In genomic region chr5:58265531-58265930, GRCh38 we compare ENCODE assay signal across 30 cellular contexts.
"Had no signal": no experiment of that assay in that cellular context is flagged by ENCODE, and none has a peak within 500 bp of the region (broad histone marks: within the 10 kb centered on the region; RNA-seq: fewer than 3 reads in every experiment).

No MANE protein-coding gene starts in this region.

- H3K4me3 ChIP-seq: MG63, Peyer's patch, SJSA1 had no signal

- H3K36me3 ChIP-seq: MG63, Peyer's patch, SJSA1 had no signal

- H3K27ac Mint-ChIP-seq: activated CD4-positive, alpha-beta memory T cell treated with anti-CD3 and anti-CD28 coated beads for 36 hours; activated CD4-positive, alpha-beta T cell treated with anti-CD3 and anti-CD28 coated beads for 36 hours; activated CD4-positive, alpha-beta T cell treated with anti-CD3 and anti-CD28 coated beads, Interleukin-2, amount 10 ng/mL, durations not matched to agents 7 days and 5 days; activated naive CD4-positive, alpha-beta T cell treated with anti-CD3 and anti-CD28 coated beads, Interleukin-2, amount 10 ng/mL, durations not matched to agents 7 days and 5 days; activated naive CD8-positive, alpha-beta T cell; activated naive CD8-positive, alpha-beta T cell treated with anti-CD3 and anti-CD28 coated beads, Interleukin-2, amount 50 U/mL, for 24 hours; activated T-helper 1 cell treated with anti-CD3 and anti-CD28 coated beads, Interleukin-12 subunit alpha, Interleukin-12 subunit beta, Interleukin-2, Interleukin-4 antibody, amounts not matched to agents 30 ng/mL and 10 ng/mL and 1 ng/mL, durations not matched to agents 14 hours and 24 hours and 36 hours; T-helper 1 cell treated with Interleukin-12 subunit alpha and Interleukin-12 subunit beta and Interleukin-4 antibody, amounts not matched to agents 30 μg/mL and 1 μg/mL, for 36 hours; T-helper 2 cell treated with Interferon-gamma antibody and Interleukin-4, amounts not matched to agents 5 μg/mL and 100 μg/mL, for 36 hours; WTC11 had no signal

- ATAC-seq: activated CD4-positive, alpha-beta T cell treated with anti-CD3 and anti-CD28 coated beads for 36 hours; activated CD4-positive, CD25-positive, alpha-beta regulatory T cell treated with anti-CD3 and anti-CD28 coated beads, Interleukin-2, amount 50 U/mL, for 24 hours; activated naive CD8-positive, alpha-beta T cell treated with anti-CD3 and anti-CD28 coated beads, Interleukin-2, amount 50 U/mL, for 24 hours; activated T-cell treated with anti-CD3 and anti-CD28 coated beads, Interleukin-2, amount 50 U/mL, for 4 hours had no signal

- DNase-seq: activated CD4-positive, alpha-beta memory T cell treated with anti-CD3 and anti-CD28 coated beads for 36 hours; activated CD4-positive, alpha-beta T cell treated with anti-CD3 and anti-CD28 coated beads for 36 hours; activated CD4-positive, alpha-beta T cell treated with anti-CD3 and anti-CD28 coated beads, Interleukin-2, amount 10 ng/mL, durations not matched to agents 7 days and 5 days; activated CD8-positive, alpha-beta memory T cell treated with anti-CD3 and anti-CD28 coated beads, Interleukin-2, amount 50 U/mL, for 4 hours; activated naive CD4-positive, alpha-beta T cell treated with anti-CD3 and anti-CD28 coated beads, Interleukin-2, amount 10 ng/mL, durations not matched to agents 7 days and 5 days; activated naive CD8-positive, alpha-beta T cell treated with anti-CD3 and anti-CD28 coated beads, Interleukin-2, amount 50 U/mL, for 24 hours; activated T-cell treated with anti-CD3 and anti-CD28 coated beads for 4 hours; activated T-cell treated with anti-CD3 and anti-CD28 coated beads, Interleukin-2, amount 50 U/mL, for 4 hours; anterior cingulate cortex; caudate nucleus; cerebellar nuclear complex; MG63; NCI-H1048; NCI-H1105 treated with DMSO at 0.1 percent for 48 hours; NCI-H1436; NCI-H1694; NCI-H2029; NCI-H345; NCI-H524 treated with DMSO at 0.1 percent for 48 hours; Peyer's patch; RPMI8226; SHP77 treated with DMSO at 0.1 percent for 48 hours; SK-N-SH had no signal

- H3K36me3 Mint-ChIP-seq: activated CD4-positive, alpha-beta memory T cell treated with anti-CD3 and anti-CD28 coated beads for 36 hours; activated naive CD4-positive, alpha-beta T cell treated with anti-CD3 and anti-CD28 coated beads, Interleukin-2, amount 10 ng/mL, durations not matched to agents 7 days and 5 days; activated naive CD8-positive, alpha-beta T cell; WTC11 had no signal

- H3K27ac ChIP-seq: Peyer's patch, SJSA1 had no signal

- H3K27me3 Mint-ChIP-seq: activated naive CD4-positive, alpha-beta T cell treated with anti-CD3 and anti-CD28 coated beads, Interleukin-2, amount 10 ng/mL, durations not matched to agents 7 days and 5 days had no signal

- H3K4me3 Mint-ChIP-seq: activated CD4-positive, alpha-beta memory T cell treated with anti-CD3 and anti-CD28 coated beads for 36 hours; activated CD4-positive, alpha-beta T cell treated with anti-CD3 and anti-CD28 coated beads for 36 hours; activated CD4-positive, alpha-beta T cell treated with anti-CD3 and anti-CD28 coated beads, Interleukin-2, amount 10 ng/mL, durations not matched to agents 7 days and 5 days; activated naive CD4-positive, alpha-beta T cell treated with anti-CD3 and anti-CD28 coated beads, Interleukin-2, amount 10 ng/mL, durations not matched to agents 7 days and 5 days; activated naive CD8-positive, alpha-beta T cell; activated naive CD8-positive, alpha-beta T cell treated with anti-CD3 and anti-CD28 coated beads, Interleukin-2, amount 50 U/mL, for 24 hours; activated T-cell treated with anti-CD3 and anti-CD28 coated beads, Interleukin-2, amount 50 U/mL, for 4 hours; activated T-helper 1 cell treated with anti-CD3 and anti-CD28 coated beads, Interleukin-12 subunit alpha, Interleukin-12 subunit beta, Interleukin-2, Interleukin-4 antibody, amounts not matched to agents 30 ng/mL and 10 ng/mL and 1 ng/mL, durations not matched to agents 14 hours and 24 hours and 36 hours; T-helper 1 cell treated with Interleukin-12 subunit alpha and Interleukin-12 subunit beta and Interleukin-4 antibody, amounts not matched to agents 30 μg/mL and 1 μg/mL, for 36 hours; T-helper 2 cell treated with Interferon-gamma antibody and Interleukin-4, amounts not matched to agents 5 μg/mL and 100 μg/mL, for 36 hours; WTC11 had no signal

- H3K9me3 ChIP-seq: MG63, Peyer's patch, SJSA1, SK-N-SH had no signal

- H3K4me1 ChIP-seq: Peyer's patch had no signal

- H3K4me1 Mint-ChIP-seq: activated CD4-positive, alpha-beta T cell treated with anti-CD3 and anti-CD28 coated beads for 36 hours; activated CD4-positive, alpha-beta T cell treated with anti-CD3 and anti-CD28 coated beads, Interleukin-2, amount 10 ng/mL, durations not matched to agents 7 days and 5 days; activated naive CD4-positive, alpha-beta T cell treated with anti-CD3 and anti-CD28 coated beads, Interleukin-2, amount 10 ng/mL, durations not matched to agents 7 days and 5 days; activated naive CD8-positive, alpha-beta T cell treated with anti-CD3 and anti-CD28 coated beads, Interleukin-2, amount 50 U/mL, for 24 hours had no signal

- H3K9me3 Mint-ChIP-seq: activated CD4-positive, alpha-beta memory T cell treated with anti-CD3 and anti-CD28 coated beads for 36 hours; activated CD4-positive, alpha-beta T cell treated with anti-CD3 and anti-CD28 coated beads, Interleukin-2, amount 10 ng/mL, durations not matched to agents 7 days and 5 days; activated naive CD4-positive, alpha-beta T cell treated with anti-CD3 and anti-CD28 coated beads, Interleukin-2, amount 10 ng/mL, durations not matched to agents 7 days and 5 days; activated naive CD8-positive, alpha-beta T cell treated with anti-CD3 and anti-CD28 coated beads, Interleukin-2, amount 50 U/mL, for 24 hours; activated T-cell treated with anti-CD3 and anti-CD28 coated beads, Interleukin-2, amount 50 U/mL, for 4 hours; activated T-helper 1 cell treated with anti-CD3 and anti-CD28 coated beads, Interleukin-12 subunit alpha, Interleukin-12 subunit beta, Interleukin-2, Interleukin-4 antibody, amounts not matched to agents 30 ng/mL and 10 ng/mL and 1 ng/mL, durations not matched to agents 14 hours and 24 hours and 36 hours; T-helper 1 cell treated with Interleukin-12 subunit alpha and Interleukin-12 subunit beta and Interleukin-4 antibody, amounts not matched to agents 30 μg/mL and 1 μg/mL, for 36 hours; T-helper 2 cell treated with Interferon-gamma antibody and Interleukin-4, amounts not matched to agents 5 μg/mL and 100 μg/mL, for 36 hours had no signal

- H3K27me3 ChIP-seq: MG63, Peyer's patch, SJSA1 had no signal
